Comparison of ENCODE assay signal across 16 cellular contexts in the genomic region with DNA sequence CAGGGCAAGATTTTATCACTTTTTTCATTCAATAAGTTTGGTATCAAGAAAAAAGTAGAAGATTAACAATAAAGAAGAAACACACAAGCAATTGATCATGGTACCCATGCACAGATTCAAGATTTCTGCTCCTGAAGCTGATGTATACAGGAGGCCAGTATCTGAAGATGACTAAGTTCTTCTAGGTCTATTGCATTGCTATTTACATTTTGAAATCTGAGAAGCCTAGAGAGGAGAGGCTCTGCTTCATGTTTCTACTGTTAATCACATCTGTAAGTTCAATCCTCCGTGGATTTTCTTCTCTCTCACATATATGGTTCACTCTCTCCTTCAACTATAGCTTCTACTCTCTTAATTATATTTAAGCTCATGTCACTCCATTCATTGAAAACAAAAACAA.
"Had no signal": no experiment of that assay in that cellular context is flagged by ENCODE, and none has a peak within 500 bp of the region (broad histone marks: within the 10 kb centered on the region; RNA-seq: fewer than 3 reads in every experiment).

No MANE protein-coding gene starts in this region.

- H3K4me1 ChIP-seq: esophagus muscularis mucosa, foreskin keratinocyte had no signal

- ATAC-seq: activated T-helper 17 cell treated with anti-CD3 and anti-CD28 coated beads, Interleukin-2, amount 50 U/mL, for 72 hours; foreskin keratinocyte; left colon; naive thymus-derived CD8-positive, alpha-beta T cell; stimulated activated effector memory CD8-positive, alpha-beta T cell treated with anti-CD3 and anti-CD28 coated beads, Interleukin-12 subunit alpha, Interleukin-12 subunit beta, amount 100 ng/mL, for 72 hours; T-cell had no signal

- H3K36me3 ChIP-seq: cardiac muscle cell, esophagus muscularis mucosa, neutrophil had no signal

- H3K27me3 ChIP-seq: cardiac muscle cell, esophagus muscularis mucosa, foreskin keratinocyte, neutrophil had no signal

- H3K27ac ChIP-seq: cardiac muscle cell, esophagus muscularis mucosa, foreskin keratinocyte, neutrophil had no signal

- H3K4me3 ChIP-seq: cardiac muscle cell, esophagus muscularis mucosa had no signal

- H3K9me3 ChIP-seq: neutrophil had no signal

- DNase-seq: activated CD4-positive, alpha-beta T cell treated with anti-CD3 and anti-CD28 coated beads for 1 hour; activated CD4-positive, alpha-beta T cell treated with anti-CD3 and anti-CD28 coated beads, Interleukin-2, amount 50 U/mL, for 4 hours; activated naive CD4-positive, alpha-beta T cell treated with anti-CD3 and anti-CD28 coated beads for 36 hours; activated T-cell treated with anti-CD3 and anti-CD28 coated beads for 4 hours; left colon; mesenchymal stem cell; naive thymus-derived CD8-positive, alpha-beta T cell; retina; T-cell; T-helper 9 cell had no signal
